11 cellular contexts compared by ENCODE assay signal in genomic region chr1:221336141-221336540, GRCh38.
DNase-seq lines count a peak whose midpoint lies in the region; ATAC-seq and TF ChIP-seq lines count a peak whose summit lies in the region.
"Had no signal": no experiment of that assay in that cellular context is flagged by ENCODE, and none has a peak within 500 bp of the region (broad histone marks: within the 10 kb centered on the region; RNA-seq: fewer than 3 reads in every experiment).

No MANE protein-coding gene starts in this region.

- no peak overlapping the region for H3K4me3 ChIP-seq in mammary epithelial cell (replicated peaks in 1 of 3; ENCODE audit: insufficient read depth in 1 of 3, low read depth in 2 of 3, low read length in 3 of 3)
- H3K4me3 ChIP-seq in ascending aorta = peak overlapping the region in 1 of 2 donors; percentile 1

- peaks cover 20% of the 10 kb centered on the region for H3K4me1 Mint-ChIP-seq in MCF 10A (ENCODE audit: insufficient read depth, unreplicated experiment)
- peaks cover 20% of the 10 kb centered on the region for H3K4me1 Mint-ChIP-seq in neural crest cell
- H3K4me1 Mint-ChIP-seq: naive B cell had no signal

- no peaks in the 10 kb centered on the region for H4K20me1 ChIP-seq in mammary epithelial cell (ENCODE audit: insufficient read depth, low read length)

- CTCF ChIA-PET in MCF 10A (lab: Yijun Ruan, JAX) (interaction anchor here (0.6 to 0.7 kb wide), 2 partner anchors 44 to 72 kb away, joined by 3 to 6 read pairs; no protein-coding TSS in a partner anchor), mammary epithelial cell (lab: Charles Lee; ENCODE audit: low non-redundant PET) (no interaction called here)

- H3K27me3 Mint-ChIP-seq in MCF 10A (ENCODE audit: insufficient read depth, unreplicated experiment) = no peaks in the 10 kb centered on the region
- H3K27me3 Mint-ChIP-seq in neural crest cell (ENCODE audit: low read depth) = peaks cover 4% of the 10 kb centered on the region

- in situ Hi-C loops in mammary epithelial cell (cut with MboI; ENCODE audit: low sequenced_read_pairs in 2 of 2) = no loop called here

- H3K36me3 Mint-ChIP-seq in MCF 10A (ENCODE audit: insufficient read depth, unreplicated experiment) = no peaks in the 10 kb centered on the region
- H3K36me3 Mint-ChIP-seq in neural crest cell (ENCODE audit: low read depth) = no peaks in the 10 kb centered on the region

- H3K36me3 ChIP-seq in mammary epithelial cell (ENCODE audit: insufficient read depth, low read length) (no peaks in the 10 kb centered on the region), ascending aorta (no peaks in the 10 kb centered on the region)

- no peaks in the 10 kb centered on the region for H3K79me2 ChIP-seq in mammary epithelial cell (ENCODE audit: insufficient read depth, low read length)

- dilution Hi-C loops in mammary epithelial cell (cut with HindIII; ENCODE audit: low sequenced_read_pairs) = no loop called here

- BruUV-seq in MCF 10A (replicated peaks; lab: Mats Ljungman, UMichigan) (no TSS peak), mammary epithelial cell (replicated peaks; lab: Mats Ljungman, UMichigan) (no TSS peak)

- peaks cover 14% of the 10 kb centered on the region for H3K9me3 Mint-ChIP-seq in MCF 10A (ENCODE audit: unreplicated experiment)
- H3K9me3 Mint-ChIP-seq in neural crest cell = peaks cover 4% of the 10 kb centered on the region

- H2AFZ ChIP-seq in mammary epithelial cell (ENCODE audit: low read depth, low read length) = no peak overlapping the region

- ATAC-seq in GM18873 (IDR thresholded peaks at IDR 0.05; ENCODE audit: low FRiP score, unreplicated experiment) = no peak

- no peak overlapping the region for H3K4me3 Mint-ChIP-seq in MCF 10A (ENCODE audit: unreplicated experiment)
- H3K4me3 Mint-ChIP-seq in neural crest cell = peak overlapping the region; percentile 21
- H3K4me3 Mint-ChIP-seq: naive B cell had no signal

- H3K9me3 ChIP-seq in mammary epithelial cell (replicated peaks; ENCODE audit: insufficient read depth, low read length) (no peaks in the 10 kb centered on the region), ascending aorta (peaks cover 4 to 11% of the 10 kb centered on the region in 2 donors)

- H3K4me1 ChIP-seq in mammary epithelial cell (ENCODE audit: insufficient read depth, low read length) = no peaks in the 10 kb centered on the region
- H3K4me1 ChIP-seq in ascending aorta = peaks cover 6 to 28% of the 10 kb centered on the region in 2 donors

- H3K27ac Mint-ChIP-seq in MCF 10A (ENCODE audit: low read depth, unreplicated experiment) (peak overlapping the region; percentile 3), neural crest cell (ENCODE audit: unreplicated experiment) (no peak overlapping the region)
- H3K27ac Mint-ChIP-seq: naive B cell had no signal

- H3K4me2 ChIP-seq in mammary epithelial cell (ENCODE audit: insufficient read depth, low read depth, low read length) = no peak overlapping the region

- intact Hi-C loops in MCF 10A (cut with micrococcal nuclease) = no loop called here
- intact Hi-C loops in mammary epithelial cell (cut with micrococcal nuclease) = no loop called here
- intact Hi-C loops in ascending aorta (cut with DNase I) = no loop called here

- 52% methylated on average over 2 of the region's 2 CpGs for WGBS in mammary epithelial cell (ENCODE audit: low coverage, missing lambda C conversion rate)

- no peak overlapping the region for H3K9ac ChIP-seq in mammary epithelial cell (ENCODE audit: insufficient read depth, low read length)

- DNase-seq in MCF 10A (ENCODE audit: unreplicated experiment) (no peak), mammary epithelial cell (no peak), fibroblast of peridontal ligament (ENCODE audit: extremely low read depth) (peak; percentile 73), neural crest cell (ENCODE audit: low read depth, low spot score) (no peak), NCI-H524 treated with DMSO at 0.1 percent for 48 hours (lab: John Stamatoyannopoulos, UW) (no peak), ascending aorta (ENCODE audit: low spot score in 2 of 2) (no peak), NCI-H82 treated with DMSO at 0.1 percent for 48 hours (lab: John Stamatoyannopoulos, UW; ENCODE audit: unreplicated experiment) (no peak)
- DNase-seq: 8988T; activated naive CD4-positive, alpha-beta T cell treated with anti-CD3 and anti-CD28 coated beads, Interleukin-2, amount 50 U/mL, for 16 hours; naive B cell had no signal

- TF ChIP-seq CTCF in MCF 10A (IDR thresholded peaks at IDR 0.05; ENCODE audit: unreplicated experiment) = no peak
- TF ChIP-seq CTCF in mammary epithelial cell (conservative IDR thresholded peaks at IDR 0.05 in 1 of 2, IDR thresholded peaks at IDR 0.05 in 1 of 2; ENCODE audit: extremely low read depth in 1 of 2, insufficient read depth in 1 of 2, low read depth in 1 of 2, low read length in 2 of 2) = no peak
- no peak for TF ChIP-seq CTCF in neural crest cell (conservative IDR thresholded peaks at IDR 0.05)
- no peak for TF ChIP-seq CTCF in ascending aorta (IDR thresholded peaks at IDR 0.05)

- H3K27ac ChIP-seq in mammary epithelial cell (ENCODE audit: insufficient read depth, low read depth, low read length) (no peak overlapping the region), ascending aorta (peak overlapping the region in 1 of 2 donors; percentile 39)

- H3K27me3 ChIP-seq in mammary epithelial cell (ENCODE audit: insufficient read depth, low read length) = no peaks in the 10 kb centered on the region
- no peaks in the 10 kb centered on the region for H3K27me3 ChIP-seq in ascending aorta

- POLR2A ChIA-PET in MCF 10A (lab: Yijun Ruan, JAX) = interaction anchor here (1.3 to 1.8 kb wide), 4 partner anchors 20 to 82 kb away, joined by 3 to 6 read pairs (median 4); no protein-coding TSS in a partner anchor
